In genomic region chr12:106645074-106645421, GRCh38 we compare ENCODE assay signal across 12 cellular contexts.
DNase-seq lines count a peak whose midpoint lies in the region; ATAC-seq and TF ChIP-seq lines count a peak whose summit lies in the region.
"Had no signal": no experiment of that assay in that cellular context is flagged by ENCODE, and none has a peak within 500 bp of the region (broad histone marks: within the 10 kb centered on the region; RNA-seq: fewer than 3 reads in every experiment).

No MANE protein-coding gene starts in this region.

- no peak for TF ChIP-seq RAD21 in liver (IDR thresholded peaks at IDR 0.05)

- TF ChIP-seq CTCF in brain microvascular endothelial cell (IDR thresholded peaks at IDR 0.05; ENCODE audit: low read depth, low read length, missing control alignments) (no peak), liver (IDR thresholded peaks at IDR 0.05; ENCODE audit: low read depth, low read length, missing input control) (no peak), tibial nerve (IDR thresholded peaks at IDR 0.05) (no peak), esophagus squamous epithelium (IDR thresholded peaks at IDR 0.05) (no peak), GM20000 (IDR thresholded peaks at IDR 0.05; ENCODE audit: extremely low read depth, missing control alignments) (no peak)

- intact Hi-C loops in esophagus squamous epithelium (cut with DNase I) = no loop called here

- peak overlapping the region; percentile 9 for H3K4me3 ChIP-seq in brain microvascular endothelial cell (ENCODE audit: low read depth, low read length)
- no peak overlapping the region for H3K4me3 ChIP-seq in liver (ENCODE audit: low read depth in 1 of 3, low read length in 3 of 3)
- peak overlapping the region in 1 of 4 donors; percentile 21 for H3K4me3 ChIP-seq in tibial nerve
- H3K4me3 ChIP-seq in esophagus squamous epithelium = no peak overlapping the region
- H3K4me3 ChIP-seq: K562 had no signal

- H3K27ac ChIP-seq in brain microvascular endothelial cell = no peak overlapping the region
- H3K27ac ChIP-seq in liver (ENCODE audit: low read depth in 1 of 2, low read length in 2 of 2) = no peak overlapping the region
- peak overlapping the region; percentile 46 to 90 (median 74) for H3K27ac ChIP-seq in tibial nerve
- no peak overlapping the region for H3K27ac ChIP-seq in esophagus squamous epithelium
- H3K27ac ChIP-seq: neutrophil had no signal

- no peak for ATAC-seq in HG03175 (IDR thresholded peaks at IDR 0.05; ENCODE audit: unreplicated experiment)
- ATAC-seq: activated T-cell treated with anti-CD3 and anti-CD28 coated beads, Interleukin-2, amount 50 U/mL, for 4 hours; K562 had no signal

- H3K9me3 ChIP-seq in liver (ENCODE audit: control insufficient read depth in 4 of 4, low read length in 3 of 4) = no peaks in the 10 kb centered on the region
- no peaks in the 10 kb centered on the region for H3K9me3 ChIP-seq in tibial nerve
- no peaks in the 10 kb centered on the region for H3K9me3 ChIP-seq in esophagus squamous epithelium
- H3K9me3 ChIP-seq: neutrophil had no signal

- no peak for TF ChIP-seq POLR2A in tibial nerve (IDR thresholded peaks at IDR 0.05)
- TF ChIP-seq POLR2A in esophagus squamous epithelium (IDR thresholded peaks at IDR 0.05) = no peak

- H3K9ac ChIP-seq in liver (ENCODE audit: low read depth in 1 of 2, low read length in 2 of 2) = no peak overlapping the region

- 61% methylated on average over 16 of the region's 16 CpGs for WGBS in liver
- WGBS in tibial nerve, 2 donors = 25 to 29% methylated on average over 16 of the region's 16 CpGs
- 39 to 42% methylated on average over 16 of the region's 16 CpGs for WGBS in esophagus squamous epithelium, 2 donors

- TF ChIP-seq EP300 in tibial nerve (IDR thresholded peaks at IDR 0.05) = peak; percentile 56 to 92

- peak; percentile 36 for DNase-seq in NCI-H1436 (lab: John Stamatoyannopoulos, UW)
- no peak for DNase-seq in NCI-H1436 treated with DMSO at 0.1 percent for 48 hours (lab: John Stamatoyannopoulos, UW)
- no peak for DNase-seq in brain microvascular endothelial cell
- peak; percentile 74 to 80 for DNase-seq in tibial nerve (ENCODE audit: low spot score in 2 of 2)
- no peak for DNase-seq in esophagus squamous epithelium (lab: John Stamatoyannopoulos, UW)
- no peak for DNase-seq in GM20000 (ENCODE audit: low spot score)
- DNase-seq: activated T-cell treated with anti-CD3 and anti-CD28 coated beads, Interleukin-2, amount 50 U/mL, for 4 hours; HCEC 1CT had no signal

- H3K27me3 ChIP-seq in brain microvascular endothelial cell (replicated peaks) = peaks cover 5% of the 10 kb centered on the region
- H3K27me3 ChIP-seq in liver (ENCODE audit: control insufficient read depth in 4 of 4, insufficient read depth in 4 of 4, low read length in 3 of 4) = no peaks in the 10 kb centered on the region
- H3K27me3 ChIP-seq in tibial nerve = no peaks in the 10 kb centered on the region
- H3K27me3 ChIP-seq in esophagus squamous epithelium = peaks cover 0 to 33% (median 0%) of the 10 kb centered on the region in 4 donors

- in situ Hi-C loops in brain microvascular endothelial cell (cut with HindIII; ENCODE audit: low pct_ligation_motif_present, low sequenced_read_pairs) = no loop called here

- H3K4me1 ChIP-seq in liver (ENCODE audit: control insufficient read depth in 4 of 4, insufficient read depth in 4 of 4, low read length in 3 of 4) (no peaks in the 10 kb centered on the region), tibial nerve (peaks cover 0 to 26% (median 0%) of the 10 kb centered on the region in 4 donors), esophagus squamous epithelium (no peaks in the 10 kb centered on the region)

- H3K36me3 ChIP-seq in brain microvascular endothelial cell (replicated peaks) (no peaks in the 10 kb centered on the region), liver (ENCODE audit: control insufficient read depth in 4 of 4, insufficient read depth in 3 of 4, low read depth in 1 of 4, low read length in 3 of 4) (no peaks in the 10 kb centered on the region), tibial nerve (no peaks in the 10 kb centered on the region), esophagus squamous epithelium (no peaks in the 10 kb centered on the region)
- H3K36me3 ChIP-seq: neutrophil had no signal

TF ChIP-seq in liver, 16 proteins besides CTCF, POLR2A, EP300 and RAD21:
- TF ChIP-seq REST (IDR thresholded peaks at IDR 0.05) (no peak), SP1 (IDR thresholded peaks at IDR 0.05) (peak; percentile 31), ATF3 (IDR thresholded peaks at IDR 0.05) (no peak), ZBTB33 (IDR thresholded peaks at IDR 0.05) (no peak)

Comparison
In these comparisons a context has a peak if more than half of its experiments do, and no peak if none do; other contexts are left out.
1. DNase-seq: peak in NCI-H1436 (single experiment) and tibial nerve (2 of 2); none in NCI-H1436 treated with DMSO at 0.1 percent for 48 hours (single experiment), brain microvascular endothelial cell (single experiment), esophagus squamous epithelium (single experiment) and GM20000 (single experiment).
2. H3K27ac ChIP-seq: peak in tibial nerve (4 of 4); none in brain microvascular endothelial cell (single experiment), liver (0 of 2) and esophagus squamous epithelium (0 of 4).